ENCODE assay signal across 12 cellular contexts in the genomic region with DNA sequence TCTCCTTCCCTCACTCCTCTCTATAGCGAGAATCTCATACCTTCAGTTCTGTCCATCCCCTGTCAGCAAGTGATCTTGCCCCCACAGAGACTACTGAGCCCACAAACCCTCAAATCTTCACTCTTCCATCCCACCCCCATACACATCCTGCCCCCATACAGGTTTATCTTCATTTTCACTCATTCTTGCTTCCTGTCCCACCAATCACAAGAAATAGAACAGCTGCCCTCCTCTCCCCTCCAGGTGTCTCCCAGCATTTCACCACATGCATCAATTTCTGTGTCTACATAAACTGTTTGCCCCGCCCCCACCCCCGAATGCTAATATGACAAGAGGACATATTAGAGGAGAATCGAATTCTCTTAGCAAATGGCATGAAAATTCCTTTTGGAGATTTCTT. TPM values are rescaled to one million over a fixed set of nuclear protein-coding genes. Genes with fewer than 3 reads are reported as not detected.
DNase-seq lines count a peak whose midpoint lies in the region; ATAC-seq and TF ChIP-seq lines count a peak whose summit lies in the region.
"Had no signal": no experiment of that assay in that cellular context is flagged by ENCODE, and none has a peak within 500 bp of the region (broad histone marks: within the 10 kb centered on the region; RNA-seq: fewer than 3 reads in every experiment).

No MANE protein-coding gene starts in this region.

- CTCF ChIA-PET in activated CD4-positive, alpha-beta T cell treated with anti-CD3 and anti-CD28 coated beads, Interleukin-2, amount 10 ng/mL, durations not matched to agents 7 days and 5 days (lab: Charles Lee) = interaction anchor here (1.0 to 1.9 kb wide), 8 partner anchors 8 to 272 kb away, joined by 3 to 6 read pairs (median 4); no protein-coding TSS in a partner anchor
- CTCF ChIA-PET in activated CD8-positive, alpha-beta T cell treated with anti-CD3 and anti-CD28 coated beads, Interleukin-2, amount 10 ng/mL, durations not matched to agents 7 days and 5 days (lab: Charles Lee) = interaction anchor here (1.1 to 4.5 kb wide), 35 partner anchors 9 to 658 kb away, joined by 3 to 67 read pairs (median 5); no protein-coding TSS in a partner anchor

- peaks cover 14% of the 10 kb centered on the region for H3K4me1 Mint-ChIP-seq in activated CD4-positive, alpha-beta T cell treated with anti-CD3 and anti-CD28 coated beads, Interleukin-2, amount 10 ng/mL, durations not matched to agents 7 days and 5 days
- H3K4me1 Mint-ChIP-seq in activated CD8-positive, alpha-beta T cell treated with anti-CD3 and anti-CD28 coated beads, Interleukin-2, amount 10 ng/mL, durations not matched to agents 7 days and 5 days (ENCODE audit: low read depth) = peaks cover 13% of the 10 kb centered on the region
- peaks cover 9 to 12% (median 11%) of the 10 kb centered on the region in 3 donors for H3K4me1 Mint-ChIP-seq in naive B cell

- H3K9me3 Mint-ChIP-seq in activated CD4-positive, alpha-beta T cell treated with anti-CD3 and anti-CD28 coated beads, Interleukin-2, amount 10 ng/mL, durations not matched to agents 7 days and 5 days = no peaks in the 10 kb centered on the region
- no peaks in the 10 kb centered on the region for H3K9me3 Mint-ChIP-seq in activated CD8-positive, alpha-beta T cell treated with anti-CD3 and anti-CD28 coated beads, Interleukin-2, amount 10 ng/mL, durations not matched to agents 7 days and 5 days (ENCODE audit: insufficient read depth)
- H3K9me3 Mint-ChIP-seq in naive B cell = no peaks in the 10 kb centered on the region

- H3K4me3 Mint-ChIP-seq in activated CD4-positive, alpha-beta T cell treated with anti-CD3 and anti-CD28 coated beads, Interleukin-2, amount 10 ng/mL, durations not matched to agents 7 days and 5 days = peak overlapping the region; percentile 46
- peak overlapping the region; percentile 52 for H3K4me3 Mint-ChIP-seq in activated CD8-positive, alpha-beta T cell treated with anti-CD3 and anti-CD28 coated beads, Interleukin-2, amount 10 ng/mL, durations not matched to agents 7 days and 5 days
- H3K4me3 Mint-ChIP-seq in naive B cell = peak overlapping the region in 5 of 8 donors; percentile 6 to 83 (median 52)

- H3K36me3 Mint-ChIP-seq in activated CD4-positive, alpha-beta T cell treated with anti-CD3 and anti-CD28 coated beads, Interleukin-2, amount 10 ng/mL, durations not matched to agents 7 days and 5 days (ENCODE audit: low read depth) = no peaks in the 10 kb centered on the region
- no peaks in the 10 kb centered on the region for H3K36me3 Mint-ChIP-seq in activated CD8-positive, alpha-beta T cell treated with anti-CD3 and anti-CD28 coated beads, Interleukin-2, amount 10 ng/mL, durations not matched to agents 7 days and 5 days (ENCODE audit: low read depth)
- H3K36me3 Mint-ChIP-seq in naive B cell = no peaks in the 10 kb centered on the region

- H3K4me1 ChIP-seq in ovary (ENCODE audit: insufficient read depth) = no peaks in the 10 kb centered on the region
- H3K4me1 ChIP-seq in suprapubic skin = peaks cover 35% of the 10 kb centered on the region

- no peaks in the 10 kb centered on the region for H3K27me3 ChIP-seq in ovary
- no peaks in the 10 kb centered on the region for H3K27me3 ChIP-seq in suprapubic skin
- H3K27me3 ChIP-seq: stomach had no signal

- H3K4me3 ChIP-seq in GM12865 (ENCODE audit: low read depth, low read length) (no peak overlapping the region), ovary (no peak overlapping the region), suprapubic skin (no peak overlapping the region)
- H3K4me3 ChIP-seq: cardiac muscle cell had no signal

- TF ChIP-seq EP300 in ovary (IDR thresholded peaks at IDR 0.05) (no peak), suprapubic skin (IDR thresholded peaks at IDR 0.05) (no peak)

- intact Hi-C loops in ovary (cut with DNase I) = loop anchor here in 1 of 4 donors (10.0 kb wide), 1 partner anchor 491 kb away; no protein-coding TSS in a partner anchor

- TF ChIP-seq POLR2A in ovary (IDR thresholded peaks at IDR 0.05) (no peak), suprapubic skin (IDR thresholded peaks at IDR 0.05) (no peak)

- H3K27me3 Mint-ChIP-seq in activated CD4-positive, alpha-beta T cell treated with anti-CD3 and anti-CD28 coated beads, Interleukin-2, amount 10 ng/mL, durations not matched to agents 7 days and 5 days = peaks cover 2% of the 10 kb centered on the region
- H3K27me3 Mint-ChIP-seq in activated CD8-positive, alpha-beta T cell treated with anti-CD3 and anti-CD28 coated beads, Interleukin-2, amount 10 ng/mL, durations not matched to agents 7 days and 5 days (ENCODE audit: low read depth) = peaks cover 10% of the 10 kb centered on the region
- H3K27me3 Mint-ChIP-seq in naive B cell = peaks cover 0 to 10% (median 0%) of the 10 kb centered on the region in 3 donors

- TF ChIP-seq CTCF in GM12865 (IDR thresholded peaks at IDR 0.05; ENCODE audit: insufficient read depth, low read depth, low read length, missing control alignments) (no peak), ovary (IDR thresholded peaks at IDR 0.05) (no peak), suprapubic skin (IDR thresholded peaks at IDR 0.05) (no peak)

- POLR2A ChIA-PET in activated CD4-positive, alpha-beta T cell treated with anti-CD3 and anti-CD28 coated beads, Interleukin-2, amount 10 ng/mL, durations not matched to agents 7 days and 5 days (lab: Charles Lee) = no interaction called here
- POLR2A ChIA-PET in activated CD8-positive, alpha-beta T cell treated with anti-CD3 and anti-CD28 coated beads, Interleukin-2, amount 10 ng/mL, durations not matched to agents 7 days and 5 days (lab: Charles Lee) = interaction anchor here (1.1 kb wide), 1 partner anchor 88 kb away, joined by 3 read pairs; no protein-coding TSS in a partner anchor

- no peak for ATAC-seq in activated CD8-positive, alpha-beta T cell treated with anti-CD3 and anti-CD28 coated beads, Interleukin-2, amount 10 ng/mL, durations not matched to agents 7 days and 5 days
- no peak for ATAC-seq in naive B cell (ENCODE audit: low read depth in 2 of 2)
- ATAC-seq in GM18873 (IDR thresholded peaks at IDR 0.05; ENCODE audit: low FRiP score, unreplicated experiment) = no peak

- WGBS in ovary, 3 donors = 78 to 91% (median 88%) methylated on average over 4 of the region's 4 CpGs
- WGBS in suprapubic skin = 90% methylated on average over 4 of the region's 4 CpGs

- no peak overlapping the region for H3K27ac Mint-ChIP-seq in activated CD4-positive, alpha-beta T cell treated with anti-CD3 and anti-CD28 coated beads, Interleukin-2, amount 10 ng/mL, durations not matched to agents 7 days and 5 days
- no peak overlapping the region for H3K27ac Mint-ChIP-seq in activated CD8-positive, alpha-beta T cell treated with anti-CD3 and anti-CD28 coated beads, Interleukin-2, amount 10 ng/mL, durations not matched to agents 7 days and 5 days
- H3K27ac Mint-ChIP-seq in naive B cell = no peak overlapping the region

- H3K9me3 ChIP-seq in ovary = no peaks in the 10 kb centered on the region
- no peaks in the 10 kb centered on the region for H3K9me3 ChIP-seq in suprapubic skin
- H3K9me3 ChIP-seq: stomach had no signal

- H3K36me3 ChIP-seq in ovary = no peaks in the 10 kb centered on the region
- H3K36me3 ChIP-seq in suprapubic skin = no peaks in the 10 kb centered on the region
- H3K36me3 ChIP-seq: cardiac muscle cell, stomach had no signal

- H3K27ac ChIP-seq in ovary (no peak overlapping the region), suprapubic skin (no peak overlapping the region)
- H3K27ac ChIP-seq: C4-2B, cardiac muscle cell, RWPE1, stomach had no signal

- DNase-seq in activated CD4-positive, alpha-beta T cell treated with anti-CD3 and anti-CD28 coated beads, Interleukin-2, amount 10 ng/mL, durations not matched to agents 7 days and 5 days = no peak
- DNase-seq in activated CD4-positive, alpha-beta T cell treated with anti-CD3 and anti-CD28 coated beads for 48 hours = no peak
- DNase-seq in GM12865 (ENCODE audit: low read depth) (peak; percentile 10), naive B cell (no peak), ovary (no peak), suprapubic skin (ENCODE audit: low spot score in 2 of 2) (no peak)
- DNase-seq in activated CD8-positive, alpha-beta T cell treated with anti-CD3 and anti-CD28 coated beads, Interleukin-2, amount 10 ng/mL, durations not matched to agents 7 days and 5 days = no peak

RNA-seq across cellular contexts. Expression of a gene that starts 54.9 kb away (rescaled TPM):
- 1 to 10 TPM; 5.0 to 5.4 TPM for total RNA-seq in activated CD4-positive, alpha-beta T cell treated with anti-CD3 and anti-CD28 coated beads, Interleukin-2, amount 10 ng/mL, durations not matched to agents 7 days and 5 days
- total RNA-seq in activated CD8-positive, alpha-beta T cell treated with anti-CD3 and anti-CD28 coated beads, Interleukin-2, amount 10 ng/mL, durations not matched to agents 7 days and 5 days = 1 to 10 TPM; 4.6 to 4.8 TPM
- polyA plus RNA-seq in naive B cell (ENCODE audit: low read depth in 6 of 6) = 1 to 10 TPM in 4 of 6 donors, under 1 TPM in 1, not detected in 1; 0.39 to 7.3 (median 6.3) TPM
- 10 to 100 TPM; 11.1 to 25.6 (median 18.4) TPM for total RNA-seq in ovary
- 10 to 100 TPM in 1 of 2 donors, 1 to 10 TPM in 1; 6.4 to 13.3 TPM for polyA plus RNA-seq in ovary
- total RNA-seq in suprapubic skin = 10 to 100 TPM; 13.6 to 33.2 (median 22.2) TPM
